Comparison of ENCODE assay signal across 21 cellular contexts in the genomic region with DNA sequence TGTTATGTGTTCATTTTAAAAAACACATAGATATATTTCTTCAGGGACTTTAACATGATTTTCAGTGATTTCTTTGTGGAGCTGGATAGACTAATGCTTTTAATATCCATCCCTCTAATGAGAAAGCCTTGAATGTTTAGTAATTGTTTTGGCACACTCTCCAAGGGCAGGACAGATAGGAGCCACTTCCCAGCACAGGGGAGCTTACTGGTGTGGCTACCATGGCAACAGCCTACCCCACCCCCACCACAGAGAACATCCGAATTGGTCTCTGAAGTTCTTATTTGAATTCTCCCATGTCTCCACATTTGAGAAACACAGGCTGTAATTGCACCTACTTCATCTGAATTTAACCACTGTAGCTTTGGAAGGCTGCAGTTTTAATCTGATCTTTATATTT.
A peak's percentile ranks its signal among the peaks of the same experiment; 100 is the strongest.
DNase-seq lines count a peak whose midpoint lies in the region; ATAC-seq and TF ChIP-seq lines count a peak whose summit lies in the region.
"Had no signal": no experiment of that assay in that cellular context is flagged by ENCODE, and none has a peak within 500 bp of the region (broad histone marks: within the 10 kb centered on the region; RNA-seq: fewer than 3 reads in every experiment).

No MANE protein-coding gene starts in this region.

- H2AFZ ChIP-seq in neural progenitor cell (replicated peaks) = no peak overlapping the region

- H3K36me3 ChIP-seq in heart left ventricle = no peaks in the 10 kb centered on the region
- H3K36me3 ChIP-seq in neural progenitor cell = no peaks in the 10 kb centered on the region
- H3K36me3 ChIP-seq in WERI-Rb-1 = no peaks in the 10 kb centered on the region
- H3K36me3 ChIP-seq: lower lobe of right lung, upper lobe of right lung had no signal

- no peak overlapping the region for H3K4me3 ChIP-seq in astrocyte of the spinal cord (ENCODE audit: low read depth, low read length)
- H3K4me3 ChIP-seq in heart left ventricle = no peak overlapping the region
- H3K4me3 ChIP-seq in neural progenitor cell = no peak overlapping the region
- H3K4me3 ChIP-seq in WERI-Rb-1 (ENCODE audit: low read depth, low read length) = no peak overlapping the region
- H3K4me3 ChIP-seq: lower lobe of right lung, upper lobe of right lung had no signal

- H3K4me1 Mint-ChIP-seq in neural progenitor cell = peaks cover 13% of the 10 kb centered on the region
- H3K4me1 Mint-ChIP-seq: activated B cell treated with CpG ODN at 0.5 μM for 24 hours; activated CD4-positive, alpha-beta memory T cell treated with anti-CD3 and anti-CD28 coated beads, Interleukin-2, amount 10 ng/mL, durations not matched to agents 7 days and 5 days; stimulated activated naive CD8-positive, alpha-beta T cell treated with anti-CD3 and anti-CD28 coated beads, Interleukin-15, amount 100 ng/mL, for 72 hours had no signal

- H3K4me1 ChIP-seq in heart left ventricle (peaks cover 0 to 15% (median 10%) of the 10 kb centered on the region in 12 donors), neural progenitor cell (peaks cover 12% of the 10 kb centered on the region)
- H3K4me1 ChIP-seq: lower lobe of right lung, upper lobe of right lung had no signal

- 7 to 24% (median 8%) methylated on average over 1 of the region's 1 CpG for WGBS in heart left ventricle, 4 donors

- H3K79me2 ChIP-seq in neural progenitor cell (ENCODE audit: low read depth) = no peaks in the 10 kb centered on the region

- H3K4me2 ChIP-seq in neural progenitor cell = peak overlapping the region; percentile 36

- H3K27ac ChIP-seq in heart left ventricle (no peak overlapping the region), neural progenitor cell (no peak overlapping the region), WERI-Rb-1 (no peak overlapping the region)
- H3K27ac ChIP-seq: lower lobe of right lung, upper lobe of right lung had no signal

- H3K36me3 Mint-ChIP-seq in neural progenitor cell = peaks cover 4% of the 10 kb centered on the region

- H3F3A ChIP-seq in neural progenitor cell (ENCODE audit: low read depth) = no peaks in the 10 kb centered on the region

- H3K27me3 Mint-ChIP-seq in neural progenitor cell (ENCODE audit: insufficient read depth, low read depth) = no peaks in the 10 kb centered on the region
- H3K27me3 Mint-ChIP-seq: activated B cell treated with CpG ODN at 0.5 μM for 24 hours; activated CD4-positive, alpha-beta memory T cell treated with anti-CD3 and anti-CD28 coated beads, Interleukin-2, amount 10 ng/mL, durations not matched to agents 7 days and 5 days; stimulated activated naive CD8-positive, alpha-beta T cell treated with anti-CD3 and anti-CD28 coated beads, Interleukin-15, amount 100 ng/mL, for 72 hours had no signal

- DNase-seq in NCI-H446 treated with DMSO at 0.1 percent for 48 hours (lab: John Stamatoyannopoulos, UW) (peak; percentile 39), astrocyte of the spinal cord (ENCODE audit: low read depth, low spot score) (peak; percentile 10), heart left ventricle (peak in 4 of 5 donors; percentile 46 to 71 (median 62)), neural progenitor cell (ENCODE audit: low spot score) (peak; percentile 54), DMS153 treated with DMSO at 0.1 percent for 48 hours (lab: John Stamatoyannopoulos, UW; ENCODE audit: unreplicated experiment) (no peak), WERI-Rb-1 (no peak)
- DNase-seq: activated B cell treated with CpG ODN at 0.5 μM for 24 hours; activated CD4-positive, alpha-beta memory T cell treated with anti-CD3 and anti-CD28 coated beads, Interleukin-2, amount 10 ng/mL, durations not matched to agents 7 days and 5 days; activated naive CD4-positive, alpha-beta T cell treated with anti-CD3 and anti-CD28 coated beads for 36 hours; activated T-cell treated with anti-CD3 and anti-CD28 coated beads, Interleukin-2, amount 50 U/mL, for 1 hour; COR-L47; lower lobe of right lung; NCI-H1105 treated with DMSO at 0.1 percent for 48 hours; NCI-H2081 treated with DMSO at 0.1 percent for 48 hours; NCI-H526 treated with DMSO at 0.1 percent for 48 hours; SIG-M5; stimulated activated naive CD8-positive, alpha-beta T cell treated with anti-CD3 and anti-CD28 coated beads, Interleukin-15, amount 100 ng/mL, for 72 hours; upper lobe of right lung had no signal

- H3K27me3 ChIP-seq in heart left ventricle = no peaks in the 10 kb centered on the region
- H3K27me3 ChIP-seq in neural progenitor cell = no peaks in the 10 kb centered on the region
- H3K27me3 ChIP-seq in WERI-Rb-1 (ENCODE audit: insufficient read depth, low read depth, severe bottlenecking) = no peaks in the 10 kb centered on the region
- H3K27me3 ChIP-seq: upper lobe of right lung had no signal

- H4K20me1 ChIP-seq in neural progenitor cell (ENCODE audit: low read depth) = no peaks in the 10 kb centered on the region

- H3K4me3 Mint-ChIP-seq in neural progenitor cell = no peak overlapping the region
- H3K4me3 Mint-ChIP-seq: activated B cell treated with CpG ODN at 0.5 μM for 24 hours; activated CD4-positive, alpha-beta memory T cell treated with anti-CD3 and anti-CD28 coated beads, Interleukin-2, amount 10 ng/mL, durations not matched to agents 7 days and 5 days; activated naive CD4-positive, alpha-beta T cell treated with anti-CD3 and anti-CD28 coated beads for 36 hours; stimulated activated naive CD8-positive, alpha-beta T cell treated with anti-CD3 and anti-CD28 coated beads, Interleukin-15, amount 100 ng/mL, for 72 hours; T-helper 1 cell treated with Interleukin-12 subunit alpha and Interleukin-12 subunit beta and Interleukin-4 antibody, amounts not matched to agents 30 μg/mL and 1 μg/mL, for 36 hours had no signal

- H3K9me3 ChIP-seq in heart left ventricle (peaks cover 0 to 3% (median 0%) of the 10 kb centered on the region in 12 donors), neural progenitor cell (ENCODE audit: low read depth) (no peaks in the 10 kb centered on the region), WERI-Rb-1 (ENCODE audit: severe bottlenecking) (no peaks in the 10 kb centered on the region)
- H3K9me3 ChIP-seq: lower lobe of right lung, upper lobe of right lung had no signal

- TF ChIP-seq CTCF in astrocyte of the spinal cord (IDR thresholded peaks at IDR 0.05; ENCODE audit: low read depth, low read length) (no peak), heart left ventricle (IDR thresholded peaks at IDR 0.05) (no peak), neural progenitor cell (IDR thresholded peaks at IDR 0.05) (no peak), WERI-Rb-1 (IDR thresholded peaks at IDR 0.05; ENCODE audit: low read depth, low read length) (no peak)

- ATAC-seq in heart left ventricle (peak; percentile 92 to 98 (median 97)), GM21447 (IDR thresholded peaks at IDR 0.05; ENCODE audit: unreplicated experiment) (no peak), HG03135 (IDR thresholded peaks at IDR 0.05; ENCODE audit: unreplicated experiment) (no peak)
- ATAC-seq: lower lobe of right lung; stimulated activated naive CD8-positive, alpha-beta T cell treated with anti-CD3 and anti-CD28 coated beads, Interleukin-15, amount 100 ng/mL, for 72 hours; upper lobe of right lung had no signal

- in situ Hi-C loops in astrocyte of the spinal cord (cut with HindIII; ENCODE audit: low sequenced_read_pairs) = no loop called here

- H3K9ac ChIP-seq in neural progenitor cell = no peak overlapping the region

- TF ChIP-seq POLR2A in heart left ventricle (IDR thresholded peaks at IDR 0.05) = no peak

- H3K9me3 Mint-ChIP-seq in neural progenitor cell = peaks cover 8% of the 10 kb centered on the region
- H3K9me3 Mint-ChIP-seq: activated B cell treated with CpG ODN at 0.5 μM for 24 hours; activated CD4-positive, alpha-beta memory T cell treated with anti-CD3 and anti-CD28 coated beads, Interleukin-2, amount 10 ng/mL, durations not matched to agents 7 days and 5 days; activated naive CD4-positive, alpha-beta T cell treated with anti-CD3 and anti-CD28 coated beads for 36 hours; stimulated activated naive CD8-positive, alpha-beta T cell treated with anti-CD3 and anti-CD28 coated beads, Interleukin-15, amount 100 ng/mL, for 72 hours had no signal

- H3K27ac Mint-ChIP-seq in neural progenitor cell = peak overlapping the region; percentile 64
- H3K27ac Mint-ChIP-seq: activated B cell treated with CpG ODN at 0.5 μM for 24 hours; activated CD4-positive, alpha-beta memory T cell treated with anti-CD3 and anti-CD28 coated beads, Interleukin-2, amount 10 ng/mL, durations not matched to agents 7 days and 5 days; activated naive CD4-positive, alpha-beta T cell treated with anti-CD3 and anti-CD28 coated beads for 36 hours; stimulated activated naive CD8-positive, alpha-beta T cell treated with anti-CD3 and anti-CD28 coated beads, Interleukin-15, amount 100 ng/mL, for 72 hours; T-helper 1 cell treated with Interleukin-12 subunit alpha and Interleukin-12 subunit beta and Interleukin-4 antibody, amounts not matched to agents 30 μg/mL and 1 μg/mL, for 36 hours had no signal

- intact Hi-C loops in heart left ventricle (cut with DNase I) = no loop called here

Comparison
In these comparisons a context has a peak if more than half of its experiments do, and no peak if none do; other contexts are left out.
1. DNase-seq: peak in NCI-H446 treated with DMSO at 0.1 percent for 48 hours (single experiment), astrocyte of the spinal cord (single experiment), heart left ventricle (4 of 5) and neural progenitor cell (single experiment); none in DMS153 treated with DMSO at 0.1 percent for 48 hours (single experiment) and WERI-Rb-1 (single experiment).
2. ATAC-seq: peak in heart left ventricle (4 of 4); none in GM21447 (single experiment) and HG03135 (single experiment).